Comparison of ENCODE assay signal across 16 cellular contexts in genomic region chr16:17155480-17155879, GRCh38.
DNase-seq lines count a peak whose midpoint lies in the region; ATAC-seq, FAIRE-seq and TF ChIP-seq lines count a peak whose summit lies in the region.
"Had no signal": no experiment of that assay in that cellular context is flagged by ENCODE, and none has a peak within 500 bp of the region (broad histone marks: within the 10 kb centered on the region; RNA-seq: fewer than 3 reads in every experiment).

No MANE protein-coding gene starts in this region.

- peaks cover 12% of the 10 kb centered on the region for H3K4me1 Mint-ChIP-seq in memory B cell

- H3K4me1 ChIP-seq in heart right ventricle, result peaks cover 0 to 16% (median 0%) of the 10 kb centered on the region in 9 donors
- H3K4me1 ChIP-seq in K562 (replicated peaks in 1 of 2; ENCODE audit: control insufficient read depth in 2 of 2, insufficient read depth in 2 of 2, low read length in 2 of 2), result no peaks in the 10 kb centered on the region
- no peaks in the 10 kb centered on the region for H3K4me1 ChIP-seq in suprapubic skin

- no peak for TF ChIP-seq RAD21 in K562 (CRISPR knock-in tag; conservative IDR thresholded peaks at IDR 0.05 in 1 of 2, IDR thresholded peaks at IDR 0.05 in 1 of 2)

- peaks cover 14% of the 10 kb centered on the region for H4K20me1 ChIP-seq in K562 (replicated peaks; ENCODE audit: control insufficient read depth, insufficient read depth, low read length)

- no peaks in the 10 kb centered on the region for H3K79me2 ChIP-seq in K562 (ENCODE audit: control insufficient read depth, insufficient read depth, low read length)

- no peak for TF ChIP-seq POLR2A in K562 (conservative IDR thresholded peaks at IDR 0.05)
- TF ChIP-seq POLR2A in suprapubic skin (IDR thresholded peaks at IDR 0.05), result no peak

- FAIRE-seq in K562 (lab: Jason Lieb, UNC), result no peak
- FAIRE-seq: G401.6 had no signal

- TF ChIP-seq EP300 in K562 (IDR thresholded peaks at IDR 0.05; ENCODE audit: low read length) (no peak), suprapubic skin (IDR thresholded peaks at IDR 0.05) (no peak)

- no peaks in the 10 kb centered on the region for H3K27me3 Mint-ChIP-seq in memory B cell
- H3K27me3 Mint-ChIP-seq: CD4-positive, alpha-beta memory T cell had no signal

- no peak overlapping the region for H2AFZ ChIP-seq in K562 (ENCODE audit: low read depth, low read length)
- H2AFZ ChIP-seq: GM23338 had no signal

- 82 to 90% methylated on average over 5 of the region's 5 CpGs for WGBS in heart right ventricle, 2 donors
- WGBS in K562 (ENCODE audit: insufficient coverage, low coverage, missing lambda C conversion rate), result 13% methylated on average over 5 of the region's 5 CpGs
- 90% methylated on average over 5 of the region's 5 CpGs for WGBS in suprapubic skin

- in situ Hi-C loops in K562 (cut with MboI), result no loop called here

- no peak overlapping the region for H3K27ac ChIP-seq in heart right ventricle
- H3K27ac ChIP-seq in K562 (ENCODE audit: extremely low read depth, low read depth, low read length), result no peak overlapping the region
- H3K27ac ChIP-seq in suprapubic skin, result no peak overlapping the region
- H3K27ac ChIP-seq: 22Rv1; BLaER1 treated with 17β-estradiol and CSF1 and Interleukin-3, amounts not matched to agents 10 nM and 100 nM had no signal

- peak overlapping the region; percentile 72 for H3K27ac Mint-ChIP-seq in memory B cell
- H3K27ac Mint-ChIP-seq: CD4-positive, alpha-beta memory T cell; GM23338 had no signal

- H3K4me3 Mint-ChIP-seq in memory B cell, result no peak overlapping the region
- H3K4me3 Mint-ChIP-seq: CD4-positive, alpha-beta memory T cell; GM23338 had no signal

- H3K4me3 ChIP-seq in heart right ventricle (no peak overlapping the region), K562 (no peak overlapping the region), suprapubic skin (no peak overlapping the region)
- H3K4me3 ChIP-seq: BLaER1 treated with 17β-estradiol and CSF1 and Interleukin-3, amounts not matched to agents 10 nM and 100 nM; GM23338 had no signal

- no peaks in the 10 kb centered on the region for H3K9me3 ChIP-seq in heart right ventricle
- no peaks in the 10 kb centered on the region for H3K9me3 ChIP-seq in K562 (replicated peaks; ENCODE audit: control insufficient read depth, insufficient read depth, low read depth, low read length)
- H3K9me3 ChIP-seq in suprapubic skin, result no peaks in the 10 kb centered on the region
- H3K9me3 ChIP-seq: BLaER1 treated with 17β-estradiol and CSF1 and Interleukin-3, amounts not matched to agents 10 nM and 100 nM had no signal

- peaks cover 0 to 10% (median 0%) of the 10 kb centered on the region in 7 donors for H3K27me3 ChIP-seq in heart right ventricle
- peaks cover 9 to 11% of the 10 kb centered on the region in 2 experiments for H3K27me3 ChIP-seq in K562 (ENCODE audit: control insufficient read depth in 2 of 2, insufficient read depth in 2 of 2, low read length in 2 of 2)
- H3K27me3 ChIP-seq in suprapubic skin, result no peaks in the 10 kb centered on the region
- H3K27me3 ChIP-seq: BLaER1 treated with 17β-estradiol and CSF1 and Interleukin-3, amounts not matched to agents 10 nM and 100 nM had no signal

- ATAC-seq in left ventricle myocardium superior (peak; percentile 18), heart right ventricle (no peak), K562 (no peak), memory B cell (ENCODE audit: low read depth) (no peak), HG03457 (IDR thresholded peaks at IDR 0.05; ENCODE audit: unreplicated experiment) (no peak)
- ATAC-seq: GM23338 had no signal

- H3K4me2 ChIP-seq in K562 (ENCODE audit: insufficient read depth, low read length), result no peak overlapping the region
- H3K4me2 ChIP-seq: GM23338 had no signal

- H3K9ac ChIP-seq in K562 (ENCODE audit: insufficient read depth in 1 of 2, low read depth in 2 of 2, low read length in 2 of 2), result no peak overlapping the region
- H3K9ac ChIP-seq: BLaER1 treated with 17β-estradiol and CSF1 and Interleukin-3, amounts not matched to agents 10 nM and 100 nM had no signal

- no peaks in the 10 kb centered on the region for H3K9me1 ChIP-seq in K562 (ENCODE audit: control insufficient read depth, insufficient read depth, low read length)

- no peaks in the 10 kb centered on the region for H3K36me3 ChIP-seq in heart right ventricle
- H3K36me3 ChIP-seq in K562 (ENCODE audit: control insufficient read depth, insufficient read depth, low read length), result no peaks in the 10 kb centered on the region
- H3K36me3 ChIP-seq in suprapubic skin, result peaks cover 7% of the 10 kb centered on the region

- intact Hi-C loops in left ventricle myocardium superior (cut with micrococcal nuclease) (no loop called here), heart right ventricle (cut with DNase I) (no loop called here), K562 (cut with micrococcal nuclease) (loop anchor here (10.0 kb wide), 2 partner anchors 161 to 291 kb away; no protein-coding TSS in a partner anchor)

- no peak for DNase-seq in left ventricle myocardium superior
- no peak for DNase-seq in heart right ventricle
- no peak for DNase-seq in K562 (ENCODE audit: extremely low read depth in 1 of 4, low spot score in 3 of 4)
- no peak for DNase-seq in memory B cell (ENCODE audit: low spot score in 2 of 2)
- no peak for DNase-seq in T-helper 9 cell
- no peak for DNase-seq in suprapubic skin (ENCODE audit: low spot score in 2 of 2)
- DNase-seq in activated CD8-positive, alpha-beta memory T cell treated with anti-CD3 and anti-CD28 coated beads, Interleukin-2, amount 50 U/mL, for 48 hours, result no peak
- DNase-seq: CD4-positive, alpha-beta memory T cell; DMS79; EL; H7 had no signal

- BruUV-seq in K562 (replicated peaks; lab: Mats Ljungman, UMichigan), result no TSS peak

- H3K9me3 Mint-ChIP-seq in memory B cell, result no peaks in the 10 kb centered on the region
- H3K9me3 Mint-ChIP-seq: CD4-positive, alpha-beta memory T cell; GM23338 had no signal

- peaks cover 14% of the 10 kb centered on the region for H3K36me3 Mint-ChIP-seq in memory B cell

- POLR2A ChIA-PET in K562 (lab: Yijun Ruan, JAX), result interaction anchor here (1.4 kb wide), 1 partner anchor 9 kb away, joined by 3 read pairs; no protein-coding TSS in a partner anchor

- CTCF ChIA-PET in K562 (lab: Yijun Ruan, JAX; ENCODE audit: low intra/inter-chr PET ratio), result no interaction called here

- TF ChIP-seq CTCF in heart right ventricle (IDR thresholded peaks at IDR 0.05), result no peak
- no peak for TF ChIP-seq CTCF in K562 (IDR thresholded peaks at IDR 0.05 in 2 of 3, conservative IDR thresholded peaks at IDR 0.05 in 1 of 3; ENCODE audit: insufficient read depth in 2 of 3, low read depth in 1 of 3, low read length in 3 of 3)
- no peak for TF ChIP-seq CTCF in suprapubic skin (IDR thresholded peaks at IDR 0.05)

TF ChIP-seq in K562, 482 proteins besides CTCF, POLR2A, EP300 and RAD21:
- TF ChIP-seq C11orf30 (IDR thresholded peaks at IDR 0.05; ENCODE audit: low read depth) (0 out of 2 replicates have a peak, but pooled peaks have one; percentile 5), ARID2 (IDR thresholded peaks at IDR 0.05) (no peak), HDAC2 (IDR thresholded peaks at IDR 0.05) (no peak), NFE2 (IDR thresholded peaks at IDR 0.05; ENCODE audit: low read depth) (peak; percentile 54), MAFG (tag; conservative IDR thresholded peaks at IDR 0.05) (0 out of 2 replicates have a peak, but pooled peaks have one; percentile 25), ELF1 (tag; IDR thresholded peaks at IDR 0.05) (no peak), MEIS2 (IDR thresholded peaks at IDR 0.05; ENCODE audit: partially characterized antibody) (no peak)
TF ChIP-seq in K562: peak in this region for 3.
